In genomic region chr9:33374634-33375237, GRCh38 we compare ENCODE assay signal across 8 cellular contexts. TPM values are rescaled to one million over a fixed set of nuclear protein-coding genes. Genes with fewer than 3 reads are reported as not detected.
DNase-seq lines count a peak whose midpoint lies in the region; ATAC-seq, FAIRE-seq and TF ChIP-seq lines count a peak whose summit lies in the region.

No MANE protein-coding gene starts in this region.

- H3K4me2 ChIP-seq in PC-9 (no peak overlapping the region), neural cell (ENCODE audit: low read length) (no peak overlapping the region)

- peak; percentile 76 for ATAC-seq in stimulated activated naive CD8-positive, alpha-beta T cell treated with anti-CD3 and anti-CD28 coated beads, Interleukin-15, Interleukin-2, amounts not matched to agents 100 U/mL and 50 U/mL, for 24 hours

- BruUV-seq in PC-9 (replicated peaks; lab: Mats Ljungman, UMichigan), result no TSS peak

- H2AFZ ChIP-seq in PC-9 (no peak overlapping the region), neural cell (ENCODE audit: low read depth, low read length) (no peak overlapping the region)

- POLR2A ChIA-PET in PC-9 (lab: Charles Lee; ENCODE audit: unreplicated experiment), result interaction anchor here (0.6 to 0.7 kb wide), 2 partner anchors 15 to 84 kb away, joined by 6 to 12 read pairs; partner anchors contain the start of gene NFX1

- no peak overlapping the region for H3K4me3 ChIP-seq in PC-9
- H3K4me3 ChIP-seq in fibroblast of pulmonary artery (replicated peaks; ENCODE audit: low read depth, low read length), result no peak overlapping the region
- H3K4me3 ChIP-seq in neural cell (ENCODE audit: low read length), result no peak overlapping the region

- H3K9me3 ChIP-seq in PC-9 (ENCODE audit: insufficient read depth, low read depth), result no peaks in the 10 kb centered on the region
- H3K9me3 ChIP-seq in neural cell (ENCODE audit: low read length), result no peaks in the 10 kb centered on the region

- peaks cover 6% of the 10 kb centered on the region; the same call in 1 of the 2 replicates for H3K4me1 ChIP-seq in PC-9 (replicated peaks; ENCODE audit: insufficient read depth)

- H3K27me3 ChIP-seq in PC-9 (ENCODE audit: insufficient read depth, low read depth), result no peaks in the 10 kb centered on the region
- no peaks in the 10 kb centered on the region for H3K27me3 ChIP-seq in neural cell (ENCODE audit: insufficient read depth, low read depth, low read length)

- H3K27ac ChIP-seq in PC-9, result no peak overlapping the region
- no peak overlapping the region for H3K27ac ChIP-seq in neural cell (ENCODE audit: low read length)

- H3K79me2 ChIP-seq in PC-9 (ENCODE audit: low read depth), result no peaks in the 10 kb centered on the region
- no peaks in the 10 kb centered on the region for H3K79me2 ChIP-seq in neural cell (replicated peaks; ENCODE audit: insufficient read depth, low read length)

- FAIRE-seq in HTR-8/SVneo (lab: Jason Lieb, UNC), result no peak

- H4K20me1 ChIP-seq in PC-9 (ENCODE audit: insufficient read depth), result no peaks in the 10 kb centered on the region
- no peaks in the 10 kb centered on the region for H4K20me1 ChIP-seq in neural cell (ENCODE audit: insufficient read depth)

- no peaks in the 10 kb centered on the region for H3F3A ChIP-seq in PC-9 (ENCODE audit: insufficient read depth, low read depth)
- no peaks in the 10 kb centered on the region for H3F3A ChIP-seq in neural cell (ENCODE audit: insufficient read depth, low read length, poor library complexity, severe bottlenecking)

- DNase-seq in activated gamma-delta T cell treated with Interleukin-2 at 50 U/mL for 16 hours (peak; percentile 58), activated gamma-delta T cell (lab: John Stamatoyannopoulos, UW) (no peak), HTR-8/SVneo (ENCODE audit: insufficient read length, low spot score) (peak; percentile 59), PC-9 (peak; percentile 61 to 63), activated T-helper 1 cell treated with Interleukin-2 at 50 U/mL for 16 hours (ENCODE audit: low read depth) (peak; percentile 34), fibroblast of pulmonary artery (ENCODE audit: low read depth) (peak; percentile 84)
- peak; percentile 70 for DNase-seq in stimulated activated naive CD8-positive, alpha-beta T cell treated with anti-CD3 and anti-CD28 coated beads, Interleukin-15, Interleukin-2, amounts not matched to agents 100 U/mL and 50 U/mL, for 24 hours

- no peak for TF ChIP-seq EP300 in neural cell (conservative IDR thresholded peaks at IDR 0.05; ENCODE audit: poor library complexity, severe bottlenecking)

- TF ChIP-seq RAD21 in neural cell (conservative IDR thresholded peaks at IDR 0.05), result peak; percentile 68

- intact Hi-C loops in PC-9 (cut with micrococcal nuclease; ENCODE audit: unreplicated experiment), result loop anchor here (1.0 to 10.0 kb wide), 3 partner anchors 70 to 92 kb away; partner anchors contain the start of gene NFX1

- TF ChIP-seq CTCF in PC-9 (conservative IDR thresholded peaks at IDR 0.05) (peak; percentile 79), fibroblast of pulmonary artery (IDR thresholded peaks at IDR 0.05; ENCODE audit: low read length, missing control alignments) (peak; percentile 91), neural cell (IDR thresholded peaks at IDR 0.05; ENCODE audit: poor library complexity, severe bottlenecking) (peak; percentile 80)

- CTCF ChIA-PET in PC-9 (lab: Charles Lee), result interaction anchor here (0.7 to 2.1 kb wide), 6 partner anchors 41 to 249 kb away, joined by 3 to 13 read pairs (median 6); partner anchors contain the start of gene AQP3

- no peak overlapping the region for H3K9ac ChIP-seq in neural cell (ENCODE audit: low read length)

- H3K36me3 ChIP-seq in PC-9 (ENCODE audit: low read depth) (no peaks in the 10 kb centered on the region), neural cell (ENCODE audit: insufficient read depth, low read length) (peaks cover 12% of the 10 kb centered on the region)

- H3K9me2 ChIP-seq in PC-9 (ENCODE audit: insufficient read depth) (no peaks in the 10 kb centered on the region), neural cell (ENCODE audit: insufficient read depth, low read length) (no peaks in the 10 kb centered on the region)

TF ChIP-seq in neural cell, 6 proteins besides CTCF, POLR2A, EP300 and RAD21:
- TF ChIP-seq SMC3 (conservative IDR thresholded peaks at IDR 0.05; ENCODE audit: poor library complexity) (peak; percentile 75), EZH2 (IDR thresholded peaks at IDR 0.05; ENCODE audit: borderline replicate concordance, insufficient read depth, low read length, poor library complexity, severe bottlenecking) (no peak), REST (IDR thresholded peaks at IDR 0.05; ENCODE audit: borderline replicate concordance) (no peak), POLR2AphosphoS5 (IDR thresholded peaks at IDR 0.05) (no peak), TAF1 (IDR thresholded peaks at IDR 0.05; ENCODE audit: low read depth) (no peak), MXI1 (conservative IDR thresholded peaks at IDR 0.05; ENCODE audit: poor library complexity, severe bottlenecking) (no peak)

RNA-seq across cellular contexts. Expression of gene AQP7, which starts 27.6 kb away (rescaled TPM):
- 0.59 TPM in 1 of 2 replicates, not detected in the other for total RNA-seq in PC-9 (2021)
- not detected in 2 replicates for polyA plus RNA-seq in neural cell
- not detected in 2 replicates for polyA minus RNA-seq in neural cell
